8 cellular contexts compared by ENCODE assay signal in genomic region chr19:54448037-54448773, GRCh38. TPM values are rescaled to one million over a fixed set of nuclear protein-coding genes. Genes with fewer than 3 reads are reported as not detected.
DNase-seq lines count a peak whose midpoint lies in the region; ATAC-seq and TF ChIP-seq lines count a peak whose summit lies in the region.

No MANE protein-coding gene starts in this region.

- peaks cover 2% of the 10 kb centered on the region; the same call in 1 of the 2 replicates for H3K27me3 Mint-ChIP-seq in WTC11 (ENCODE audit: low read depth)

- H3K27ac ChIP-seq in KOPT-K1 (ENCODE audit: low read depth, low read length, poor library complexity, severe bottlenecking): peak overlapping the region; percentile 89
- peak overlapping the region; percentile 96 for H3K27ac ChIP-seq in ectodermal cell (ENCODE audit: insufficient read depth, low read depth, low read length, poor library complexity, severe bottlenecking)
- peak overlapping the region; percentile 90 for H3K27ac ChIP-seq in lower lobe of right lung

- CTCF ChIA-PET in WTC11 (lab: Charles Lee): interaction anchor here (0.6 to 2.5 kb wide), 11 partner anchors 9 to 410 kb away, joined by 3 to 30 read pairs (median 5); partner anchors contain the start of genes LENG9, TMC4 and TTYH1

- peak; percentile 36 for ATAC-seq in WTC11
- peak; percentile 36 to 62 for ATAC-seq in lower lobe of right lung

- peak overlapping the region; percentile 99 for H3K4me3 Mint-ChIP-seq in WTC11

- H3K4me3 ChIP-seq in ectodermal cell (ENCODE audit: insufficient read depth, low read depth, low read length) (peak overlapping the region; percentile 66), lower lobe of right lung (peak overlapping the region; percentile 78)

- peaks cover 8% of the 10 kb centered on the region for H3K4me1 ChIP-seq in ectodermal cell (ENCODE audit: control insufficient read depth, insufficient read depth, low read length)
- peaks cover 43% of the 10 kb centered on the region for H3K4me1 ChIP-seq in lower lobe of right lung

- TF ChIP-seq CTCF in WTC11 (IDR thresholded peaks at IDR 0.05) (no peak), lower lobe of right lung (IDR thresholded peaks at IDR 0.05) (no peak)

- no peaks in the 10 kb centered on the region for H3K9me3 ChIP-seq in KOPT-K1 (ENCODE audit: insufficient read depth, low read length, poor library complexity, severe bottlenecking)
- H3K9me3 ChIP-seq in ectodermal cell (ENCODE audit: control insufficient read depth, low read length): no peaks in the 10 kb centered on the region
- no peaks in the 10 kb centered on the region for H3K9me3 ChIP-seq in lower lobe of right lung

- H3K27me3 ChIP-seq in ectodermal cell (ENCODE audit: control insufficient read depth, insufficient read depth, low read length, poor library complexity, severe bottlenecking) (no peaks in the 10 kb centered on the region), lower lobe of right lung (ENCODE audit: low read depth) (no peaks in the 10 kb centered on the region)

- 4% methylated on average over 34 of the region's 34 CpGs for WGBS in ectodermal cell, 2 experiments

- peaks cover 25% of the 10 kb centered on the region for H3K4me1 Mint-ChIP-seq in WTC11

- H3K9me3 Mint-ChIP-seq in WTC11: no peaks in the 10 kb centered on the region

- DNase-seq in NCI-H2196 (lab: John Stamatoyannopoulos, UW; ENCODE audit: unreplicated experiment) (peak; percentile 14), NCI-H2196 treated with DMSO at 0.1 percent for 48 hours (lab: John Stamatoyannopoulos, UW; ENCODE audit: unreplicated experiment) (no peak), WTC11 (ENCODE audit: low spot score) (peak; percentile 46), lower lobe of right lung (peak; percentile 74), NCI-H2107 treated with DMSO at 0.1 percent for 48 hours (lab: John Stamatoyannopoulos, UW; ENCODE audit: unreplicated experiment) (no peak)
- peak; percentile 65 for DNase-seq in stimulated activated CD8-positive, alpha-beta memory T cell treated with anti-CD3 and anti-CD28 coated beads, Interleukin-4, amount 100 ng/mL, for 48 hours

- H3K36me3 ChIP-seq in KOPT-K1 (ENCODE audit: insufficient read depth, low read length) (peaks cover 47% of the 10 kb centered on the region), ectodermal cell (ENCODE audit: control insufficient read depth, insufficient read depth, low read length) (peaks cover 23% of the 10 kb centered on the region), lower lobe of right lung (peaks cover 47% of the 10 kb centered on the region)

- POLR2A ChIA-PET in WTC11 (lab: Charles Lee): interaction anchor here (0.6 to 2.4 kb wide), 7 partner anchors 8 to 28 kb away, joined by 3 to 8 read pairs (median 4); partner anchors contain the start of gene LENG9

- H3K27ac Mint-ChIP-seq in WTC11: peak overlapping the region; percentile 99

- peaks cover 37% of the 10 kb centered on the region for H3K36me3 Mint-ChIP-seq in WTC11

- intact Hi-C loops in lower lobe of right lung (cut with DNase I): no loop called here

TF ChIP-seq in WTC11, 78 proteins besides CTCF, POLR2A, EP300 and RAD21:
- TF ChIP-seq SMAD3 (CRISPR knock-in tag; IDR thresholded peaks at IDR 0.05; ENCODE audit: borderline replicate concordance) (no peak), OVOL2 (CRISPR knock-in tag; IDR thresholded peaks at IDR 0.05; ENCODE audit: borderline replicate concordance) (no peak), MXD4 (CRISPR knock-in tag; IDR thresholded peaks at IDR 0.05; ENCODE audit: borderline replicate concordance) (no peak), NFYB (CRISPR knock-in tag; conservative IDR thresholded peaks at IDR 0.05; ENCODE audit: low read depth) (no peak), ZNF423 (CRISPR knock-in tag; IDR thresholded peaks at IDR 0.05) (no peak)

RNA-seq across cellular contexts. Expression of gene LENG8, which starts 0.8 kb away (rescaled TPM):
- total RNA-seq in WTC11 (2021): 175 to 187 TPM (median 187 TPM) in 3 replicates
- 199 TPM for polyA plus RNA-seq in ectodermal cell (2013, experiment 1 of 4)
- 172 TPM for polyA plus RNA-seq in ectodermal cell (2013, experiment 2 of 4)
- polyA plus RNA-seq in ectodermal cell (2013, experiment 3 of 4): 134 TPM
- 165 TPM for polyA plus RNA-seq in ectodermal cell (2013, experiment 4 of 4)
- 183 TPM for total RNA-seq in lower lobe of right lung

RNA-seq across cellular contexts. Expression of gene LENG9, which starts 15.4 kb away (rescaled TPM):
- total RNA-seq in WTC11 (2021): 6.1 to 7.5 TPM (median 6.9 TPM) in 3 replicates
- 0.96 TPM for polyA plus RNA-seq in ectodermal cell (2013, experiment 1 of 4)
- 0.84 TPM for polyA plus RNA-seq in ectodermal cell (2013, experiment 2 of 4)
- polyA plus RNA-seq in ectodermal cell (2013, experiment 3 of 4): 0.69 TPM
- 1.1 TPM for polyA plus RNA-seq in ectodermal cell (2013, experiment 4 of 4)
- 7.3 TPM for total RNA-seq in lower lobe of right lung

RNA-seq across cellular contexts. Expression of gene CDC42EP5, which starts 24.9 kb away (rescaled TPM):
- total RNA-seq in WTC11 (2021): 11.5 to 19.8 TPM (median 18.3 TPM) in 3 replicates
- polyA plus RNA-seq in ectodermal cell (2013, experiment 1 of 4): 3.6 TPM
- 2.6 TPM for polyA plus RNA-seq in ectodermal cell (2013, experiment 2 of 4)
- polyA plus RNA-seq in ectodermal cell (2013, experiment 3 of 4): 5.3 TPM
- 4.1 TPM for polyA plus RNA-seq in ectodermal cell (2013, experiment 4 of 4)
- total RNA-seq in lower lobe of right lung: 25.5 TPM

RNA-seq across cellular contexts. Expression of gene TTYH1, which starts 32.9 kb away (rescaled TPM):
- total RNA-seq in WTC11 (2021): 35.9 to 38.2 TPM (median 37.1 TPM) in 3 replicates
- 111 TPM for polyA plus RNA-seq in ectodermal cell (2013, experiment 1 of 4)
- polyA plus RNA-seq in ectodermal cell (2013, experiment 2 of 4): 115 TPM
- polyA plus RNA-seq in ectodermal cell (2013, experiment 3 of 4): 134 TPM
- polyA plus RNA-seq in ectodermal cell (2013, experiment 4 of 4): 140 TPM
- total RNA-seq in lower lobe of right lung: not detected

RNA-seq across cellular contexts. Expression of gene LAIR2, which starts 54.4 kb away (rescaled TPM):
- total RNA-seq in WTC11 (2021) (not detected in 3 replicates), lower lobe of right lung (0.95 TPM)
- polyA plus RNA-seq in ectodermal cell (2013, experiment 1 of 4): not detected
- polyA plus RNA-seq in ectodermal cell (2013, experiment 2 of 4): not detected
- not detected for polyA plus RNA-seq in ectodermal cell (2013, experiment 3 of 4)
- not detected for polyA plus RNA-seq in ectodermal cell (2013, experiment 4 of 4)

Comparison
In these comparisons a context has a peak if more than half of its experiments do, and no peak if none do; other contexts are left out.
1. DNase-seq: peak in NCI-H2196 (single experiment), WTC11 (single experiment), lower lobe of right lung (single experiment) and stimulated activated CD8-positive, alpha-beta memory T cell treated with anti-CD3 and anti-CD28 coated beads, Interleukin-4, amount 100 ng/mL, for 48 hours (single experiment); none in NCI-H2196 treated with DMSO at 0.1 percent for 48 hours (single experiment) and NCI-H2107 treated with DMSO at 0.1 percent for 48 hours (single experiment).
2. Peak in every context shown above with its lines, with median percentiles within 50 percentile points of each other: H3K27ac ChIP-seq.